1 cellular context compared by ENCODE assay signal in the genomic region with DNA sequence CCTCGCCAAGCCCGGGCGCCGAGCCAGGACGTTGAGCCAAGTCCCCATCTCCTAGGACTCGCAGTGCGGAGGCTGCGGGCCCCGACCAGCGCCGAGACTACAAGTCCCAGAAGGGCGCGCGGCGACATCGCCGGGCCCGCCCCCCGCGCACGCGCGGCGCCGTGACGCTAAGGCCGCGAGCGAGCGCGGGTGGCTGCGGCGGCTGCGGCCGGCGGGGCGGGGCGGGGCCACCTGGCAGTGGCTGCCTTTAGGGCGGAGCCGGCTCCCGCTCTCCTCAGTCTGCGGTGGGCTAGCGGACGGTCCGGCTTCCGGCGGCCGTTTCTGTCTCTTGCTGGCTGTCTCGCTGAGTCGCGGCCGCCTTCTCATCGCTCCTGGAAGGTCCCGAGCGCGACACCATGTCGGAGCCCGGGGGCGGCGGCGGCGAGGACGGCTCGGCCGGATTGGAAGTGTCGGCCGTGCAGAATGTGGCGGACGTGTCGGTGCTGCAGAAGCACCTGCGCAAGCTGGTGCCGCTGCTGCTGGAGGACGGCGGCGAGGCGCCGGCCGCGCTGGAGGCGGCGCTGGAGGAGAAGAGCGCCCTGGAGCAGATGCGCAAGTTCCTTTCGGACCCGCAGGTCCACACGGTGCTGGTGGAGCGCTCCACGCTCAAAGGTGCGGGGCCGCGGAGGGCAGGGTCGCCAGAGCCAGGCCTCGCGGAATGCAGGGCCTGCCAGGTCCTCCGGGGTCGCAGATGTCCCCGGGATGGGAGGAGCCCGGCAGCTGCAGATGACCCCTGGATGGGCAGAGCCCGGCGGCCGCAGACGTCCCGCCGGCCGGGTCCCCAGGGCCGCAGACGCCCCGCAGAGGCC.
TF ChIP-seq lines count a peak whose summit lies in the region.

A gene (plus strand): TSS at position 277 of the 848 bp plus-strand sequence. CDS start 119 bp downstream, at position 396.

TF ChIP-seq in K562, 482 proteins besides CTCF, POLR2A, EP300 and RAD21 (continued from another document and continues in another):
- TF ChIP-seq ZNF347 (CRISPR knock-in tag; IDR thresholded peaks at IDR 0.05; ENCODE audit: low read depth) (no peak), ZNF282 (CRISPR knock-in tag; IDR thresholded peaks at IDR 0.05) (no peak; the same call in 1 of the 2 replicates), HMGN3 (IDR thresholded peaks at IDR 0.05; ENCODE audit: borderline replicate concordance, extremely low read depth, insufficient read length, low read depth, low read length) (peak; percentile 57), ILF3 (IDR thresholded peaks at IDR 0.05; ENCODE audit: borderline replicate concordance) (no peak; the same call in 1 of the 2 replicates), CHD1 (IDR thresholded peaks at IDR 0.05; ENCODE audit: low read length) (peak; percentile 23), TRIM28 (IDR thresholded peaks at IDR 0.05) (no peak), ZBTB7A (IDR thresholded peaks at IDR 0.05; ENCODE audit: borderline replicate concordance, control insufficient read depth, low read depth, low read length) (no peak; the same call in 1 of the 2 replicates), PYGO2 (tag; IDR thresholded peaks at IDR 0.05) (no peak), CREB1 (IDR thresholded peaks at IDR 0.05) (peak; percentile 62), CREB1 (CRISPR knock-in tag; IDR thresholded peaks at IDR 0.05) (peak; percentile 28), ETS2 (tag; IDR thresholded peaks at IDR 0.05; ENCODE audit: borderline replicate concordance, poor library complexity, severe bottlenecking) (no peak), IFI16 (CRISPR knock-in tag; IDR thresholded peaks at IDR 0.05) (no peak), ZSCAN32 (CRISPR knock-in tag; IDR thresholded peaks at IDR 0.05) (no peak), HDAC8 (tag; IDR thresholded peaks at IDR 0.05) (no peak), ZBTB1 (CRISPR knock-in tag; IDR thresholded peaks at IDR 0.05; ENCODE audit: borderline replicate concordance, low read depth) (peak; percentile 78), HSF4 (CRISPR knock-in tag; IDR thresholded peaks at IDR 0.05; ENCODE audit: borderline replicate concordance) (no peak), PTTG1 (tag; IDR thresholded peaks at IDR 0.05; ENCODE audit: low read depth) (no peak), ZNF24 (IDR thresholded peaks at IDR 0.05) (no peak), ZC3H4 (CRISPR knock-in tag; IDR thresholded peaks at IDR 0.05; ENCODE audit: borderline replicate concordance) (no peak), POLR2G (IDR thresholded peaks at IDR 0.05; ENCODE audit: low read depth, low read length) (peak; percentile 97), SREBF1 (IDR thresholded peaks at IDR 0.05; ENCODE audit: borderline replicate concordance, low read depth, low read length) (no peak), RCOR1 (IDR thresholded peaks at IDR 0.05; ENCODE audit: borderline replicate concordance in 1 of 2, low read depth in 2 of 2, low read length in 2 of 2) (no peak), SNIP1 (IDR thresholded peaks at IDR 0.05; ENCODE audit: low read depth) (no peak), MEF2D (tag; conservative IDR thresholded peaks at IDR 0.05; ENCODE audit: low read depth) (no peak), FOXK2 (conservative IDR thresholded peaks at IDR 0.05 in 1 of 2, IDR thresholded peaks at IDR 0.05 in 1 of 2; ENCODE audit: low read depth in 2 of 2) (no peak), ZNF589 (CRISPR knock-in tag; IDR thresholded peaks at IDR 0.05; ENCODE audit: low read depth) (no peak), ZKSCAN1 (IDR thresholded peaks at IDR 0.05; ENCODE audit: low read depth, low read length) (no peak), POLR2AphosphoS5 (IDR thresholded peaks at IDR 0.05; ENCODE audit: control insufficient read depth, insufficient read depth, low read depth, low read length) (peak; percentile 79), ERF (CRISPR knock-in tag; IDR thresholded peaks at IDR 0.05) (no peak), CBFA2T2 (conservative IDR thresholded peaks at IDR 0.05) (no peak), ZNF780A (CRISPR knock-in tag; IDR thresholded peaks at IDR 0.05) (no peak), GABPB2 (CRISPR knock-in tag; conservative IDR thresholded peaks at IDR 0.05) (no peak), CHCHD3 (CRISPR knock-in tag; IDR thresholded peaks at IDR 0.05) (no peak), MTA1 (IDR thresholded peaks at IDR 0.05; ENCODE audit: borderline replicate concordance) (no peak), HNRNPUL1 (IDR thresholded peaks at IDR 0.05; ENCODE audit: low read length) (no peak), SMARCE1 (IDR thresholded peaks at IDR 0.05) (no peak), ZNF436 (CRISPR knock-in tag; IDR thresholded peaks at IDR 0.05) (no peak), TCF7 (IDR thresholded peaks at IDR 0.05; ENCODE audit: borderline replicate concordance) (no peak), ZNF76 (CRISPR knock-in tag; IDR thresholded peaks at IDR 0.05; ENCODE audit: borderline replicate concordance) (no peak), HMG20B (CRISPR knock-in tag; IDR thresholded peaks at IDR 0.05) (no peak), ZSCAN29 (IDR thresholded peaks at IDR 0.05) (no peak), ZC3H8 (IDR thresholded peaks at IDR 0.05) (no peak), SMARCA5 (IDR thresholded peaks at IDR 0.05) (no peak), HMG20A (CRISPR knock-in tag; conservative IDR thresholded peaks at IDR 0.05) (no peak), MTA3 (IDR thresholded peaks at IDR 0.05; ENCODE audit: borderline replicate concordance) (no peak), KLF16 (IDR thresholded peaks at IDR 0.05) (no peak), ZNF668 (CRISPR knock-in tag; IDR thresholded peaks at IDR 0.05) (no peak), HNRNPL (IDR thresholded peaks at IDR 0.05; ENCODE audit: low read depth, low read length) (no peak), SP2 (IDR thresholded peaks at IDR 0.05; ENCODE audit: extremely low read depth, low read depth, low read length, poor library complexity, severe bottlenecking) (no peak), HDAC3 (IDR thresholded peaks at IDR 0.05; ENCODE audit: borderline replicate concordance, partially characterized antibody) (no peak), TCF7L2 (IDR thresholded peaks at IDR 0.05; ENCODE audit: low read depth, low read length) (no peak), MCM3 (IDR thresholded peaks at IDR 0.05) (no peak), HLTF (IDR thresholded peaks at IDR 0.05) (no peak), NEUROD1 (IDR thresholded peaks at IDR 0.05; ENCODE audit: borderline replicate concordance, low read depth, low read length, partially characterized antibody) (no peak), C11orf30 (IDR thresholded peaks at IDR 0.05; ENCODE audit: low read depth) (no peak), CHD4 (IDR thresholded peaks at IDR 0.05; ENCODE audit: insufficient read depth, insufficient replicate concordance, low read depth, low read length, poor library complexity, severe bottlenecking) (no peak), RUNX1 (IDR thresholded peaks at IDR 0.05; ENCODE audit: low read depth) (no peak), RNF2 (IDR thresholded peaks at IDR 0.05) (no peak), ARID1B (IDR thresholded peaks at IDR 0.05) (no peak), ETV5 (CRISPR knock-in tag; IDR thresholded peaks at IDR 0.05; ENCODE audit: low read depth) (no peak), ZNF224 (CRISPR knock-in tag; IDR thresholded peaks at IDR 0.05) (no peak)
- TF ChIP-seq, protein P1, sequence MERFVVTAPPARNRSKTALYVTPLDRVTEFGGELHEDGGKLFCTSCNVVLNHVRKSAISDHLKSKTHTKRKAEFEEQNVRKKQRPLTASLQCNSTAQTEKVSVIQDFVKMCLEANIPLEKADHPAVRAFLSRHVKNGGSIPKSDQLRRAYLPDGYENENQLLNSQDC (CRISPR knock-in tag; IDR thresholded peaks at IDR 0.05) = no peak
- TF ChIP-seq, protein P2, sequence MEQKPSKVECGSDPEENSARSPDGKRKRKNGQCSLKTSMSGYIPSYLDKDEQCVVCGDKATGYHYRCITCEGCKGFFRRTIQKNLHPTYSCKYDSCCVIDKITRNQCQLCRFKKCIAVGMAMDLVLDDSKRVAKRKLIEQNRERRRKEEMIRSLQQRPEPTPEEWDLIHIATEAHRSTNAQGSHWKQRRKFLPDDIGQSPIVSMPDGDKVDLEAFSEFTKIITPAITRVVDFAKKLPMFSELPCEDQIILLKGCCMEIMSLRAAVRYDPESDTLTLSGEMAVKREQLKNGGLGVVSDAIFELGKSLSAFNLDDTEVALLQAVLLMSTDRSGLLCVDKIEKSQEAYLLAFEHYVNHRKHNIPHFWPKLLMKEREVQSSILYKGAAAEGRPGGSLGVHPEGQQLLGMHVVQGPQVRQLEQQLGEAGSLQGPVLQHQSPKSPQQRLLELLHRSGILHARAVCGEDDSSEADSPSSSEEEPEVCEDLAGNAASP (IDR thresholded peaks at IDR 0.05) = no peak
- TF ChIP-seq, protein P3, sequence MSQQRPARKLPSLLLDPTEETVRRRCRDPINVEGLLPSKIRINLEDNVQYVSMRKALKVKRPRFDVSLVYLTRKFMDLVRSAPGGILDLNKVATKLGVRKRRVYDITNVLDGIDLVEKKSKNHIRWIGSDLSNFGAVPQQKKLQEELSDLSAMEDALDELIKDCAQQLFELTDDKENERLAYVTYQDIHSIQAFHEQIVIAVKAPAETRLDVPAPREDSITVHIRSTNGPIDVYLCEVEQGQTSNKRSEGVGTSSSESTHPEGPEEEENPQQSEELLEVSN (IDR thresholded peaks at IDR 0.05; ENCODE audit: borderline replicate concordance in 1 of 2, extremely low read depth in 1 of 2, insufficient read depth in 1 of 2, insufficient read length in 1 of 2, low read depth in 1 of 2, low read length in 1 of 2, poor library complexity in 1 of 2, severe bottlenecking in 1 of 2) = peak in 1 of 2 experiments; percentile 29
- TF ChIP-seq, protein P4, sequence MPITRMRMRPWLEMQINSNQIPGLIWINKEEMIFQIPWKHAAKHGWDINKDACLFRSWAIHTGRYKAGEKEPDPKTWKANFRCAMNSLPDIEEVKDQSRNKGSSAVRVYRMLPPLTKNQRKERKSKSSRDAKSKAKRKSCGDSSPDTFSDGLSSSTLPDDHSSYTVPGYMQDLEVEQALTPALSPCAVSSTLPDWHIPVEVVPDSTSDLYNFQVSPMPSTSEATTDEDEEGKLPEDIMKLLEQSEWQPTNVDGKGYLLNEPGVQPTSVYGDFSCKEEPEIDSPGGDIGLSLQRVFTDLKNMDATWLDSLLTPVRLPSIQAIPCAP (CRISPR knock-in tag; IDR thresholded peaks at IDR 0.05; ENCODE audit: borderline replicate concordance) = no peak
- TF ChIP-seq, protein P5, sequence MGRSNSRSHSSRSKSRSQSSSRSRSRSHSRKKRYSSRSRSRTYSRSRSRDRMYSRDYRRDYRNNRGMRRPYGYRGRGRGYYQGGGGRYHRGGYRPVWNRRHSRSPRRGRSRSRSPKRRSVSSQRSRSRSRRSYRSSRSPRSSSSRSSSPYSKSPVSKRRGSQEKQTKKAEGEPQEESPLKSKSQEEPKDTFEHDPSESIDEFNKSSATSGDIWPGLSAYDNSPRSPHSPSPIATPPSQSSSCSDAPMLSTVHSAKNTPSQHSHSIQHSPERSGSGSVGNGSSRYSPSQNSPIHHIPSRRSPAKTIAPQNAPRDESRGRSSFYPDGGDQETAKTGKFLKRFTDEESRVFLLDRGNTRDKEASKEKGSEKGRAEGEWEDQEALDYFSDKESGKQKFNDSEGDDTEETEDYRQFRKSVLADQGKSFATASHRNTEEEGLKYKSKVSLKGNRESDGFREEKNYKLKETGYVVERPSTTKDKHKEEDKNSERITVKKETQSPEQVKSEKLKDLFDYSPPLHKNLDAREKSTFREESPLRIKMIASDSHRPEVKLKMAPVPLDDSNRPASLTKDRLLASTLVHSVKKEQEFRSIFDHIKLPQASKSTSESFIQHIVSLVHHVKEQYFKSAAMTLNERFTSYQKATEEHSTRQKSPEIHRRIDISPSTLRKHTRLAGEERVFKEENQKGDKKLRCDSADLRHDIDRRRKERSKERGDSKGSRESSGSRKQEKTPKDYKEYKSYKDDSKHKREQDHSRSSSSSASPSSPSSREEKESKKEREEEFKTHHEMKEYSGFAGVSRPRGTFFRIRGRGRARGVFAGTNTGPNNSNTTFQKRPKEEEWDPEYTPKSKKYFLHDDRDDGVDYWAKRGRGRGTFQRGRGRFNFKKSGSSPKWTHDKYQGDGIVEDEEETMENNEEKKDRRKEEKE (IDR thresholded peaks at IDR 0.05; ENCODE audit: borderline replicate concordance in 1 of 2, control insufficient read depth in 1 of 2, low read depth in 2 of 2, low read length in 1 of 2) = no peak
- TF ChIP-seq, protein P6, sequence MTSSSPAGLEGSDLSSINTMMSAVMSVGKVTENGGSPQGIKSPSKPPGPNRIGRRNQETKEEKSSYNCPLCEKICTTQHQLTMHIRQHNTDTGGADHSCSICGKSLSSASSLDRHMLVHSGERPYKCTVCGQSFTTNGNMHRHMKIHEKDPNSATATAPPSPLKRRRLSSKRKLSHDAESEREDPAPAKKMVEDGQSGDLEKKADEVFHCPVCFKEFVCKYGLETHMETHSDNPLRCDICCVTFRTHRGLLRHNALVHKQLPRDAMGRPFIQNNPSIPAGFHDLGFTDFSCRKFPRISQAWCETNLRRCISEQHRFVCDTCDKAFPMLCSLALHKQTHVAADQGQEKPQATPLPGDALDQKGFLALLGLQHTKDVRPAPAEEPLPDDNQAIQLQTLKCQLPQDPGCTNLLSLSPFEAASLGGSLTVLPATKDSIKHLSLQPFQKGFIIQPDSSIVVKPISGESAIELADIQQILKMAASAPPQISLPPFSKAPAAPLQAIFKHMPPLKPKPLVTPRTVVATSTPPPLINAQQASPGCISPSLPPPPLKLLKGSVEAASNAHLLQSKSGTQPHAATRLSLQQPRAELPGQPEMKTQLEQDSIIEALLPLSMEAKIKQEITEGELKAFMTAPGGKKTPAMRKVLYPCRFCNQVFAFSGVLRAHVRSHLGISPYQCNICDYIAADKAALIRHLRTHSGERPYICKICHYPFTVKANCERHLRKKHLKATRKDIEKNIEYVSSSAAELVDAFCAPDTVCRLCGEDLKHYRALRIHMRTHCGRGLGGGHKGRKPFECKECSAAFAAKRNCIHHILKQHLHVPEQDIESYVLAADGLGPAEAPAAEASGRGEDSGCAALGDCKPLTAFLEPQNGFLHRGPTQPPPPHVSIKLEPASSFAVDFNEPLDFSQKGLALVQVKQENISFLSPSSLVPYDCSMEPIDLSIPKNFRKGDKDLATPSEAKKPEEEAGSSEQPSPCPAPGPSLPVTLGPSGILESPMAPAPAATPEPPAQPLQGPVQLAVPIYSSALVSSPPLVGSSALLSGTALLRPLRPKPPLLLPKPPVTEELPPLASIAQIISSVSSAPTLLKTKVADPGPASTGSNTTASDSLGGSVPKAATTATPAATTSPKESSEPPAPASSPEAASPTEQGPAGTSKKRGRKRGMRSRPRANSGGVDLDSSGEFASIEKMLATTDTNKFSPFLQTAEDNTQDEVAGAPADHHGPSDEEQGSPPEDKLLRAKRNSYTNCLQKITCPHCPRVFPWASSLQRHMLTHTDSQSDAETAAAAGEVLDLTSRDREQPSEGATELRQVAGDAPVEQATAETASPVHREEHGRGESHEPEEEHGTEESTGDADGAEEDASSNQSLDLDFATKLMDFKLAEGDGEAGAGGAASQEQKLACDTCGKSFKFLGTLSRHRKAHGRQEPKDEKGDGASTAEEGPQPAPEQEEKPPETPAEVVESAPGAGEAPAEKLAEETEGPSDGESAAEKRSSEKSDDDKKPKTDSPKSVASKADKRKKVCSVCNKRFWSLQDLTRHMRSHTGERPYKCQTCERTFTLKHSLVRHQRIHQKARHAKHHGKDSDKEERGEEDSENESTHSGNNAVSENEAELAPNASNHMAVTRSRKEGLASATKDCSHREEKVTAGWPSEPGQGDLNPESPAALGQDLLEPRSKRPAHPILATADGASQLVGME (CRISPR knock-in tag; IDR thresholded peaks at IDR 0.05) = no peak
